ENCODE assay signal across 18 cellular contexts in genomic region chr1:196440711-196441110, GRCh38.
"Had no signal": no experiment of that assay in that cellular context is flagged by ENCODE, and none has a peak within 500 bp of the region (broad histone marks: within the 10 kb centered on the region; RNA-seq: fewer than 3 reads in every experiment).

No MANE protein-coding gene starts in this region.

- H3K4me3 ChIP-seq: dorsolateral prefrontal cortex, lung, mucosa of descending colon, neural progenitor cell, prostate gland, right atrium auricular region, sigmoid colon, thoracic aorta, tibial nerve, upper lobe of left lung had no signal

- H3K36me3 ChIP-seq: neural progenitor cell, prostate gland, right atrium auricular region, sigmoid colon, thoracic aorta, tibial nerve, upper lobe of left lung had no signal

- H3K9me3 ChIP-seq: mucosa of descending colon, prostate gland, right atrium auricular region, sigmoid colon, thoracic aorta, tibial nerve, upper lobe of left lung had no signal

- H3K9ac ChIP-seq: neural progenitor cell, parathyroid adenoma had no signal

- H3K27ac ChIP-seq: dorsolateral prefrontal cortex, neural progenitor cell, parathyroid adenoma, prostate gland, right atrium auricular region, sigmoid colon, thoracic aorta, tibial nerve, upper lobe of left lung had no signal

- H3K27me3 ChIP-seq: dorsolateral prefrontal cortex, neural progenitor cell, right atrium auricular region, sigmoid colon, tibial nerve, upper lobe of left lung had no signal

- H2AFZ ChIP-seq: neural progenitor cell, parathyroid adenoma had no signal

- H3K4me1 ChIP-seq: neural progenitor cell, parathyroid adenoma, prostate gland, right atrium auricular region, sigmoid colon, tibial nerve, upper lobe of left lung had no signal

- H3K4me2 ChIP-seq: neural progenitor cell had no signal

- DNase-seq: dorsolateral prefrontal cortex; effector CD4-positive, alpha-beta T cell; head of caudate nucleus; left ventricle myocardium superior; mucosa of descending colon; naive B cell; sigmoid colon; stimulated activated CD4-positive, alpha-beta T cell treated with anti-CD3 and anti-CD28 coated beads, Interleukin-2, amount 100 ng/mL, for 24 hours; stimulated activated CD4-positive, alpha-beta T cell treated with anti-CD3 and anti-CD28 coated beads, Interleukin-4, amount 100 ng/mL, for 4 hours; stimulated activated naive CD8-positive, alpha-beta T cell treated with anti-CD3 and anti-CD28 coated beads, Interleukin-15, Interleukin-2, amounts not matched to agents 100 U/mL and 50 U/mL, for 24 hours; upper lobe of left lung had no signal
